ENCODE assay signal across 22 cellular contexts in genomic region chr5:69312459-69313160, GRCh38. TPM values are rescaled to one million over a fixed set of nuclear protein-coding genes. Genes with fewer than 3 reads are reported as not detected.
A peak's percentile ranks its signal among the peaks of the same experiment; 100 is the strongest.
DNase-seq lines count a peak whose midpoint lies in the region; ATAC-seq, FAIRE-seq and TF ChIP-seq lines count a peak whose summit lies in the region.
"Had no signal": no experiment of that assay in that cellular context is flagged by ENCODE, and none has a peak within 500 bp of the region (broad histone marks: within the 10 kb centered on the region; RNA-seq: fewer than 3 reads in every experiment).

No MANE protein-coding gene starts in this region.

- H3K79me2 ChIP-seq in SU-DHL-6 (ENCODE audit: insufficient read depth, low read length): no peaks in the 10 kb centered on the region

- peak; percentile 5 for FAIRE-seq in urothelium cell line (lab: Jason Lieb, UNC)
- no peak for FAIRE-seq in GM19239 (lab: Jason Lieb, UNC)
- FAIRE-seq: A549, GM12891, HepG2 had no signal

- no peak overlapping the region for H3K4me3 Mint-ChIP-seq in activated naive CD4-positive, alpha-beta T cell treated with anti-CD3 and anti-CD28 coated beads, Interleukin-2, amount 10 ng/mL, durations not matched to agents 7 days and 5 days
- no peak overlapping the region for H3K4me3 Mint-ChIP-seq in memory B cell
- no peak overlapping the region for H3K4me3 Mint-ChIP-seq in progenitor cell of endocrine pancreas (ENCODE audit: low read depth)
- H3K4me3 Mint-ChIP-seq: CD8-positive, alpha-beta T cell had no signal

- peak overlapping the region; percentile 63 for H2AFZ ChIP-seq in SU-DHL-6 (ENCODE audit: low read depth, low read length, severe bottlenecking)

- TF ChIP-seq CTCF in SU-DHL-6 (IDR thresholded peaks at IDR 0.05; ENCODE audit: insufficient read depth, low read length, poor library complexity, severe bottlenecking) (no peak), tibial artery (IDR thresholded peaks at IDR 0.05) (no peak), progenitor cell of endocrine pancreas (IDR thresholded peaks at IDR 0.05; ENCODE audit: unreplicated experiment) (no peak)

- H3K27ac ChIP-seq in SU-DHL-6 (ENCODE audit: low read depth, low read length) (no peak overlapping the region), tibial artery (no peak overlapping the region)
- H3K27ac ChIP-seq: A549, BLaER1, Peyer's patch had no signal

- H3K9me3 Mint-ChIP-seq in activated naive CD4-positive, alpha-beta T cell treated with anti-CD3 and anti-CD28 coated beads, Interleukin-2, amount 10 ng/mL, durations not matched to agents 7 days and 5 days: peaks cover 5% of the 10 kb centered on the region
- H3K9me3 Mint-ChIP-seq in activated naive CD4-positive, alpha-beta T cell treated with anti-CD3 and anti-CD28 coated beads, Interleukin-2, amount 50 U/mL, for 72 hours: peaks cover 2 to 11% of the 10 kb centered on the region in 2 donors
- H3K9me3 Mint-ChIP-seq in memory B cell (peaks cover 7% of the 10 kb centered on the region), progenitor cell of endocrine pancreas (ENCODE audit: low read depth) (peaks cover 3% of the 10 kb centered on the region)
- H3K9me3 Mint-ChIP-seq: CD8-positive, alpha-beta T cell had no signal

- no peak overlapping the region for H3K4me2 ChIP-seq in SU-DHL-6 (ENCODE audit: low read depth, low read length, poor library complexity, severe bottlenecking)
- H3K4me2 ChIP-seq: A549, BLaER1 had no signal

- H3K27me3 ChIP-seq in SU-DHL-6 (ENCODE audit: low read length): no peaks in the 10 kb centered on the region
- no peaks in the 10 kb centered on the region for H3K27me3 ChIP-seq in tibial artery
- H3K27me3 ChIP-seq: BLaER1, Peyer's patch had no signal

- H3K9me3 ChIP-seq in SU-DHL-6 (ENCODE audit: insufficient read depth, low read length) (no peaks in the 10 kb centered on the region), tibial artery (no peaks in the 10 kb centered on the region)

- peaks cover 40% of the 10 kb centered on the region for H3K36me3 Mint-ChIP-seq in activated naive CD4-positive, alpha-beta T cell treated with anti-CD3 and anti-CD28 coated beads, Interleukin-2, amount 10 ng/mL, durations not matched to agents 7 days and 5 days
- H3K36me3 Mint-ChIP-seq in activated naive CD4-positive, alpha-beta T cell treated with anti-CD3 and anti-CD28 coated beads, Interleukin-2, amount 50 U/mL, for 72 hours: peaks cover 38 to 48% of the 10 kb centered on the region in 2 donors
- H3K36me3 Mint-ChIP-seq in memory B cell: peaks cover 41% of the 10 kb centered on the region
- H3K36me3 Mint-ChIP-seq in progenitor cell of endocrine pancreas (ENCODE audit: insufficient read depth): peaks cover 23% of the 10 kb centered on the region

- no peak overlapping the region for H3K4me3 ChIP-seq in SU-DHL-6 (ENCODE audit: insufficient read depth, low read length, poor library complexity, severe bottlenecking)
- no peak overlapping the region for H3K4me3 ChIP-seq in tibial artery
- H3K4me3 ChIP-seq: A549, BLaER1, Peyer's patch had no signal

- intact Hi-C loops in tibial artery (cut with DNase I; ENCODE audit: low total_unique reads): no loop called here

- H3K4me1 ChIP-seq in tibial artery: no peaks in the 10 kb centered on the region
- H3K4me1 ChIP-seq: A549, BLaER1, Peyer's patch had no signal

- H3K36me3 ChIP-seq in SU-DHL-6 (ENCODE audit: low read length) (no peaks in the 10 kb centered on the region), tibial artery (peaks cover 5 to 57% (median 26%) of the 10 kb centered on the region in 3 donors)

- no peaks in the 10 kb centered on the region for H3K9me2 ChIP-seq in SU-DHL-6 (replicated peaks; ENCODE audit: insufficient read depth, low read length)

- no peaks in the 10 kb centered on the region for H3K4me1 Mint-ChIP-seq in activated naive CD4-positive, alpha-beta T cell treated with anti-CD3 and anti-CD28 coated beads, Interleukin-2, amount 10 ng/mL, durations not matched to agents 7 days and 5 days
- no peaks in the 10 kb centered on the region for H3K4me1 Mint-ChIP-seq in memory B cell
- no peaks in the 10 kb centered on the region for H3K4me1 Mint-ChIP-seq in progenitor cell of endocrine pancreas (ENCODE audit: low read depth)

- H3K9ac ChIP-seq in SU-DHL-6 (ENCODE audit: low read length): no peak overlapping the region
- H3K9ac ChIP-seq: BLaER1 had no signal

- no peak for DNase-seq in activated naive CD4-positive, alpha-beta T cell treated with anti-CD3 and anti-CD28 coated beads, Interleukin-2, amount 10 ng/mL, durations not matched to agents 7 days and 5 days
- no peak for DNase-seq in activated naive CD4-positive, alpha-beta T cell treated with anti-CD3 and anti-CD28 coated beads, Interleukin-2, amount 50 U/mL, for 72 hours (ENCODE audit: low spot score in 2 of 2)
- DNase-seq in memory B cell (ENCODE audit: low spot score in 2 of 2) (no peak), urothelium cell line (ENCODE audit: low spot score) (no peak), tibial artery (no peak), GM19239 (ENCODE audit: insufficient read length, low spot score) (no peak), progenitor cell of endocrine pancreas (ENCODE audit: low spot score, unreplicated experiment) (no peak)
- DNase-seq: Calu3; CD8-positive, alpha-beta T cell; DMS53; EL; NCI-H1092 treated with DMSO at 0.1 percent for 48 hours; NCI-H146; NCI-H2029 treated with DMSO at 0.1 percent for 48 hours; NCI-H2171; NCI-H526; Peyer's patch had no signal

- no peak for ATAC-seq in activated naive CD4-positive, alpha-beta T cell treated with anti-CD3 and anti-CD28 coated beads, Interleukin-2, amount 50 U/mL, for 72 hours
- ATAC-seq in memory B cell (ENCODE audit: low read depth): no peak
- ATAC-seq: A549; CD8-positive, alpha-beta T cell; HepG2 had no signal

- H4K20me1 ChIP-seq in SU-DHL-6 (ENCODE audit: low read depth, low read length): no peaks in the 10 kb centered on the region
- H4K20me1 ChIP-seq: BLaER1 had no signal

- H3K27me3 Mint-ChIP-seq in activated naive CD4-positive, alpha-beta T cell treated with anti-CD3 and anti-CD28 coated beads, Interleukin-2, amount 10 ng/mL, durations not matched to agents 7 days and 5 days: no peaks in the 10 kb centered on the region
- no peaks in the 10 kb centered on the region for H3K27me3 Mint-ChIP-seq in memory B cell
- no peaks in the 10 kb centered on the region for H3K27me3 Mint-ChIP-seq in progenitor cell of endocrine pancreas

- H3K27ac Mint-ChIP-seq in activated naive CD4-positive, alpha-beta T cell treated with anti-CD3 and anti-CD28 coated beads, Interleukin-2, amount 10 ng/mL, durations not matched to agents 7 days and 5 days: peak overlapping the region; percentile 42
- no peak overlapping the region for H3K27ac Mint-ChIP-seq in activated naive CD4-positive, alpha-beta T cell treated with anti-CD3 and anti-CD28 coated beads, Interleukin-2, amount 50 U/mL, for 72 hours
- H3K27ac Mint-ChIP-seq in memory B cell (peak overlapping the region; percentile 4), progenitor cell of endocrine pancreas (no peak overlapping the region)
- H3K27ac Mint-ChIP-seq: CD8-positive, alpha-beta T cell had no signal

- H3F3A ChIP-seq in SU-DHL-6 (ENCODE audit: insufficient read depth): no peaks in the 10 kb centered on the region

- CTCF ChIA-PET in activated naive CD4-positive, alpha-beta T cell treated with anti-CD3 and anti-CD28 coated beads, Interleukin-2, amount 10 ng/mL, durations not matched to agents 7 days and 5 days (lab: Charles Lee): interaction anchor here (0.6 kb wide), 1 partner anchor 47 kb away, joined by 3 read pairs; no protein-coding TSS in a partner anchor

RNA-seq across cellular contexts. Expression of gene CCDC125, which starts 20.0 kb away (rescaled TPM):
- 10 to 100 TPM; 13.3 to 16.0 TPM for total RNA-seq in activated naive CD4-positive, alpha-beta T cell treated with anti-CD3 and anti-CD28 coated beads, Interleukin-2, amount 50 U/mL, for 72 hours
- 10.8 and 15.5 TPM in 2 replicates for total RNA-seq in progenitor cell of endocrine pancreas

RNA-seq across cellular contexts. Expression of gene AK6, which starts 56.7 kb away (rescaled TPM):
- total RNA-seq in activated naive CD4-positive, alpha-beta T cell treated with anti-CD3 and anti-CD28 coated beads, Interleukin-2, amount 50 U/mL, for 72 hours: 10 to 100 TPM; 61.3 to 86.2 TPM
- 34.0 and 36.1 TPM in 2 replicates for total RNA-seq in progenitor cell of endocrine pancreas

RNA-seq across cellular contexts. Expression of gene TAF9, which starts 56.7 kb away (rescaled TPM):
- 10 to 100 TPM; 74.3 to 80.1 TPM for total RNA-seq in activated naive CD4-positive, alpha-beta T cell treated with anti-CD3 and anti-CD28 coated beads, Interleukin-2, amount 50 U/mL, for 72 hours
- total RNA-seq in progenitor cell of endocrine pancreas: 53.4 and 58.9 TPM in 2 replicates

RNA-seq across cellular contexts. Expression of gene RAD17, which starts 57.0 kb away (rescaled TPM):
- 10 to 100 TPM; 25.7 to 29.7 TPM for total RNA-seq in activated naive CD4-positive, alpha-beta T cell treated with anti-CD3 and anti-CD28 coated beads, Interleukin-2, amount 50 U/mL, for 72 hours
- total RNA-seq in progenitor cell of endocrine pancreas: 35.3 and 36.4 TPM in 2 replicates

Comparison
In these comparisons a context has a peak if more than half of its experiments do, and no peak if none do; other contexts are left out.
1. H3K27ac Mint-ChIP-seq: peak in activated naive CD4-positive, alpha-beta T cell treated with anti-CD3 and anti-CD28 coated beads, Interleukin-2, amount 10 ng/mL, durations not matched to agents 7 days and 5 days (single experiment) and memory B cell (single experiment); none in activated naive CD4-positive, alpha-beta T cell treated with anti-CD3 and anti-CD28 coated beads, Interleukin-2, amount 50 U/mL, for 72 hours (0 of 2) and progenitor cell of endocrine pancreas (single experiment).